14 cellular contexts compared by ENCODE assay signal in the genomic region with DNA sequence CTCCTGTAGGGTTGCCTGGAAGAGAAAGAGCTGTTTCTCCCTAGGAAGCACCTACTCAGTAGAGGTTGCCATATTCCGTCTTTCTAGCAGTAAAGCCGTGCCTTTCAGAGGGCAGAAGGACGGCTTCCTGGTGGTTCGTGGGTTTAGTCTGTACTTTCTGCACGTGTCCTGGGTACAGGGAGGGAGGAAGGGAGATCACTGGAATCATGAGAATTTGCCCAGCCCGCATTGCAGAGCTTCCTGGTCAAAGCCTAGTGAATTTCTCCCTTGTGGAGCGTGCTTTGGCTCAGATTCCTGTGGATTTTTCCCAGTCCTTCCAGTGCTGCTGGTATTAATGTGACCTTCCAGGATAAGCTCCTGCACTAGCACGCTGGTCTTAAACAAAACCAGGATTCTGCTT. TPM values are rescaled to one million over a fixed set of nuclear protein-coding genes. Genes with fewer than 3 reads are reported as not detected.
DNase-seq lines count a peak whose midpoint lies in the region; ATAC-seq, FAIRE-seq and TF ChIP-seq lines count a peak whose summit lies in the region.
"Had no signal": no experiment of that assay in that cellular context is flagged by ENCODE, and none has a peak within 500 bp of the region (broad histone marks: within the 10 kb centered on the region; RNA-seq: fewer than 3 reads in every experiment).

No MANE protein-coding gene starts in this region.

- peak overlapping the region; percentile 60 for H3K4me3 Mint-ChIP-seq in HFFc6
- H3K4me3 Mint-ChIP-seq: activated CD4-positive, alpha-beta T cell treated with anti-CD3 and anti-CD28 coated beads for 36 hours had no signal

- no peak for TF ChIP-seq POLR2A in A549 (IDR thresholded peaks at IDR 0.05; ENCODE audit: low read length)

- FAIRE-seq in A549 (lab: Jason Lieb, UNC) = no peak
- FAIRE-seq: keratinocyte had no signal

- H3K27me3 Mint-ChIP-seq in HFFc6 (ENCODE audit: insufficient read depth) = 0 out of 2 replicates have a peak, but pooled peaks cover 4% of the 10 kb centered on the region
- H3K27me3 Mint-ChIP-seq: activated CD4-positive, alpha-beta T cell treated with anti-CD3 and anti-CD28 coated beads for 36 hours had no signal

- H3K4me1 Mint-ChIP-seq in HFFc6 (ENCODE audit: low read depth) = peaks cover 88% of the 10 kb centered on the region

- H3K4me2 ChIP-seq in A549 = peak overlapping the region; percentile 75
- H3K4me2 ChIP-seq: KMS-11 had no signal

- no peaks in the 10 kb centered on the region for H3K9me3 ChIP-seq in A549

- peak overlapping the region; percentile 97 for H3K27ac Mint-ChIP-seq in HFFc6

- 31% methylated on average over 5 of the region's 8 CpGs for WGBS in A549 (ENCODE audit: missing lambda C conversion rate)

- no peak overlapping the region for H3K4me3 ChIP-seq in A549

- TF ChIP-seq RAD21 in A549 (conservative IDR thresholded peaks at IDR 0.05 in 1 of 2, IDR thresholded peaks at IDR 0.05 in 1 of 2) = no peak

- ATAC-seq in A549 = peak; percentile 51 to 54
- ATAC-seq in GM18907 (IDR thresholded peaks at IDR 0.05; ENCODE audit: unreplicated experiment) = no peak
- no peak for ATAC-seq in HG03280 (IDR thresholded peaks at IDR 0.05; ENCODE audit: unreplicated experiment)
- ATAC-seq: activated CD4-positive, alpha-beta T cell treated with anti-CD3 and anti-CD28 coated beads for 36 hours had no signal

- CTCF ChIA-PET in A549 (lab: Yijun Ruan, JAX) = interaction anchor here (0.7 to 7.9 kb wide), 18 partner anchors 9 to 372 kb away, joined by 3 to 147 read pairs (median 4); no protein-coding TSS in a partner anchor

- POLR2A ChIA-PET in A549 (lab: Yijun Ruan, JAX) = interaction anchor here (1.0 kb wide), 1 partner anchor 21 kb away, joined by 3 read pairs; no protein-coding TSS in a partner anchor

- peaks cover 96% of the 10 kb centered on the region for H3K4me1 ChIP-seq in A549

- no peak for TF ChIP-seq EP300 in A549 (IDR thresholded peaks at IDR 0.05)

- DNase-seq in A549 (ENCODE audit: low read depth in 1 of 2, low spot score in 1 of 2) (peak in 1 of 2 experiments; percentile 51), HFFc6 (peak; percentile 54), cerebellar cortex (ENCODE audit: low spot score) (peak; percentile 82), lung microvascular endothelial cell (ENCODE audit: low read depth in 2 of 2) (peak; percentile 57 to 68), NCI-H345 treated with DMSO at 0.1 percent for 48 hours (lab: John Stamatoyannopoulos, UW; ENCODE audit: unreplicated experiment) (no peak), NCI-H526 (lab: John Stamatoyannopoulos, UW) (no peak)
- DNase-seq: activated CD4-positive, alpha-beta T cell treated with anti-CD3 and anti-CD28 coated beads for 36 hours; AML-193; central memory CD4-positive, alpha-beta T cell; DND-41 had no signal

- no peaks in the 10 kb centered on the region for H3K9me3 Mint-ChIP-seq in HFFc6

- peaks cover 30% of the 10 kb centered on the region for H3K36me3 Mint-ChIP-seq in HFFc6 (ENCODE audit: low read depth)

- TF ChIP-seq CTCF in A549 (IDR thresholded peaks at IDR 0.05) (no peak), HFFc6 (IDR thresholded peaks at IDR 0.05) (no peak)

- H3K27ac ChIP-seq in A549 = peak overlapping the region; percentile 92 to 96
- H3K27ac ChIP-seq: KMS-11 had no signal

TF ChIP-seq in A549, 52 proteins besides CTCF, POLR2A, EP300 and RAD21:
- TF ChIP-seq ZFP36 (IDR thresholded peaks at IDR 0.05; ENCODE audit: borderline replicate concordance, partially characterized antibody) = no peak
- TF ChIP-seq, protein P1, sequence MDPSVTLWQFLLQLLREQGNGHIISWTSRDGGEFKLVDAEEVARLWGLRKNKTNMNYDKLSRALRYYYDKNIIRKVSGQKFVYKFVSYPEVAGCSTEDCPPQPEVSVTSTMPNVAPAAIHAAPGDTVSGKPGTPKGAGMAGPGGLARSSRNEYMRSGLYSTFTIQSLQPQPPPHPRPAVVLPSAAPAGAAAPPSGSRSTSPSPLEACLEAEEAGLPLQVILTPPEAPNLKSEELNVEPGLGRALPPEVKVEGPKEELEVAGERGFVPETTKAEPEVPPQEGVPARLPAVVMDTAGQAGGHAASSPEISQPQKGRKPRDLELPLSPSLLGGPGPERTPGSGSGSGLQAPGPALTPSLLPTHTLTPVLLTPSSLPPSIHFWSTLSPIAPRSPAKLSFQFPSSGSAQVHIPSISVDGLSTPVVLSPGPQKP (IDR thresholded peaks at IDR 0.05; ENCODE audit: low read depth, low read length) = no peak
- TF ChIP-seq, protein P2, sequence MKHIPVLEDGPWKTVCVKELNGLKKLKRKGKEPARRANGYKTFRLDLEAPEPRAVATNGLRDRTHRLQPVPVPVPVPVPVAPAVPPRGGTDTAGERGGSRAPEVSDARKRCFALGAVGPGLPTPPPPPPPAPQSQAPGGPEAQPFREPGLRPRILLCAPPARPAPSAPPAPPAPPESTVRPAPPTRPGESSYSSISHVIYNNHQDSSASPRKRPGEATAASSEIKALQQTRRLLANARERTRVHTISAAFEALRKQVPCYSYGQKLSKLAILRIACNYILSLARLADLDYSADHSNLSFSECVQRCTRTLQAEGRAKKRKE (CRISPR knock-in tag; IDR thresholded peaks at IDR 0.05; ENCODE audit: low read depth) = peak; percentile 17; the same call in 1 of the 2 replicates
- no peak for TF ChIP-seq EHMT2 (IDR thresholded peaks at IDR 0.05; ENCODE audit: low read depth)

RNA-seq across cellular contexts. Expression of a gene that starts 44.9 kb away (rescaled TPM):
- polyA plus RNA-seq in A549 (2011; rRNA removed) (108 and 113 TPM in 2 replicates), A549 (2017; fragmentation: RNase III; extraction: RNeasy Plus Mini Kit Qiagen cat#74134 plus additional on column Dnase treatment) (38.4 to 55.5 TPM (median 48.9 TPM) in 3 replicates)
- 39.1 and 47.4 TPM in 2 replicates for polyA plus RNA-seq in A549 (2012; cell fraction: cytosol; rRNA removed)
- 93.2 and 96.9 TPM in 2 replicates for polyA plus RNA-seq in A549 (2012; cell fraction: nucleus; rRNA removed)
- polyA minus RNA-seq in A549 (2011; rRNA and poly(A)+ RNA removed) = 139 and 141 TPM in 2 replicates
- 10 to 100 TPM; 46.1 to 54.5 (median 51.3) TPM for total RNA-seq in HFFc6 (2021; fragmentation: NEBNext Ultra II Directional; extraction: Animal tissue kit (Norgen Biotek cat#: 25700))
- 2.6 and 6.3 TPM in 2 replicates for total RNA-seq in lung microvascular endothelial cell

Comparison
In these comparisons a context has a peak if more than half of its experiments do, and no peak if none do; other contexts are left out.
1. ATAC-seq: peak in A549 (2 of 2); none in GM18907 (single experiment) and HG03280 (single experiment).
2. DNase-seq: peak in HFFc6 (single experiment), cerebellar cortex (single experiment) and lung microvascular endothelial cell (2 of 2); none in NCI-H345 treated with DMSO at 0.1 percent for 48 hours (single experiment) and NCI-H526 (0 of 2).